In the genomic region with DNA sequence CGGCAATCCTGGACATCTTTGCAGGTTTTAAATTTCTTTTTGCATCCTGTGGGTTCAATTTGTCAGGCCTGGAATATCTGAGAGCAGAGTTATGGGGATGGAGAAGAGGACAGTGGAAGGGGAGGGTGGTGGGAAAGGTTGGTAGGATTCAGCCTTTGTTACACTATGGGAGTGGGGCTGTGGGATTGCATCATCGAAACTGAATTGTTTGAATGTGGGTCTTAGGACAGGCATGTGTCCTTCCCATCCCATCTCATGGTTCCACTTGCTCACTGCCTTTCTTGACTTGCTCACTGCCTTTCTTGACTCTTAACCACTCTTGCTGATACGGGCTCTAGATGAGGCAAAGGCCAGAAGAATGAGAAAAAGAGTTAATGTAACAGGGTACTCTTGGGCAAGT, we compare ENCODE assay signal across 1 cellular context.
TF ChIP-seq lines count a peak whose summit lies in the region.

No MANE protein-coding gene starts in this region.

TF ChIP-seq in GM23338, 12 proteins besides CTCF, POLR2A, EP300 and RAD21 (continued from another document):
- TF ChIP-seq, protein P1, sequence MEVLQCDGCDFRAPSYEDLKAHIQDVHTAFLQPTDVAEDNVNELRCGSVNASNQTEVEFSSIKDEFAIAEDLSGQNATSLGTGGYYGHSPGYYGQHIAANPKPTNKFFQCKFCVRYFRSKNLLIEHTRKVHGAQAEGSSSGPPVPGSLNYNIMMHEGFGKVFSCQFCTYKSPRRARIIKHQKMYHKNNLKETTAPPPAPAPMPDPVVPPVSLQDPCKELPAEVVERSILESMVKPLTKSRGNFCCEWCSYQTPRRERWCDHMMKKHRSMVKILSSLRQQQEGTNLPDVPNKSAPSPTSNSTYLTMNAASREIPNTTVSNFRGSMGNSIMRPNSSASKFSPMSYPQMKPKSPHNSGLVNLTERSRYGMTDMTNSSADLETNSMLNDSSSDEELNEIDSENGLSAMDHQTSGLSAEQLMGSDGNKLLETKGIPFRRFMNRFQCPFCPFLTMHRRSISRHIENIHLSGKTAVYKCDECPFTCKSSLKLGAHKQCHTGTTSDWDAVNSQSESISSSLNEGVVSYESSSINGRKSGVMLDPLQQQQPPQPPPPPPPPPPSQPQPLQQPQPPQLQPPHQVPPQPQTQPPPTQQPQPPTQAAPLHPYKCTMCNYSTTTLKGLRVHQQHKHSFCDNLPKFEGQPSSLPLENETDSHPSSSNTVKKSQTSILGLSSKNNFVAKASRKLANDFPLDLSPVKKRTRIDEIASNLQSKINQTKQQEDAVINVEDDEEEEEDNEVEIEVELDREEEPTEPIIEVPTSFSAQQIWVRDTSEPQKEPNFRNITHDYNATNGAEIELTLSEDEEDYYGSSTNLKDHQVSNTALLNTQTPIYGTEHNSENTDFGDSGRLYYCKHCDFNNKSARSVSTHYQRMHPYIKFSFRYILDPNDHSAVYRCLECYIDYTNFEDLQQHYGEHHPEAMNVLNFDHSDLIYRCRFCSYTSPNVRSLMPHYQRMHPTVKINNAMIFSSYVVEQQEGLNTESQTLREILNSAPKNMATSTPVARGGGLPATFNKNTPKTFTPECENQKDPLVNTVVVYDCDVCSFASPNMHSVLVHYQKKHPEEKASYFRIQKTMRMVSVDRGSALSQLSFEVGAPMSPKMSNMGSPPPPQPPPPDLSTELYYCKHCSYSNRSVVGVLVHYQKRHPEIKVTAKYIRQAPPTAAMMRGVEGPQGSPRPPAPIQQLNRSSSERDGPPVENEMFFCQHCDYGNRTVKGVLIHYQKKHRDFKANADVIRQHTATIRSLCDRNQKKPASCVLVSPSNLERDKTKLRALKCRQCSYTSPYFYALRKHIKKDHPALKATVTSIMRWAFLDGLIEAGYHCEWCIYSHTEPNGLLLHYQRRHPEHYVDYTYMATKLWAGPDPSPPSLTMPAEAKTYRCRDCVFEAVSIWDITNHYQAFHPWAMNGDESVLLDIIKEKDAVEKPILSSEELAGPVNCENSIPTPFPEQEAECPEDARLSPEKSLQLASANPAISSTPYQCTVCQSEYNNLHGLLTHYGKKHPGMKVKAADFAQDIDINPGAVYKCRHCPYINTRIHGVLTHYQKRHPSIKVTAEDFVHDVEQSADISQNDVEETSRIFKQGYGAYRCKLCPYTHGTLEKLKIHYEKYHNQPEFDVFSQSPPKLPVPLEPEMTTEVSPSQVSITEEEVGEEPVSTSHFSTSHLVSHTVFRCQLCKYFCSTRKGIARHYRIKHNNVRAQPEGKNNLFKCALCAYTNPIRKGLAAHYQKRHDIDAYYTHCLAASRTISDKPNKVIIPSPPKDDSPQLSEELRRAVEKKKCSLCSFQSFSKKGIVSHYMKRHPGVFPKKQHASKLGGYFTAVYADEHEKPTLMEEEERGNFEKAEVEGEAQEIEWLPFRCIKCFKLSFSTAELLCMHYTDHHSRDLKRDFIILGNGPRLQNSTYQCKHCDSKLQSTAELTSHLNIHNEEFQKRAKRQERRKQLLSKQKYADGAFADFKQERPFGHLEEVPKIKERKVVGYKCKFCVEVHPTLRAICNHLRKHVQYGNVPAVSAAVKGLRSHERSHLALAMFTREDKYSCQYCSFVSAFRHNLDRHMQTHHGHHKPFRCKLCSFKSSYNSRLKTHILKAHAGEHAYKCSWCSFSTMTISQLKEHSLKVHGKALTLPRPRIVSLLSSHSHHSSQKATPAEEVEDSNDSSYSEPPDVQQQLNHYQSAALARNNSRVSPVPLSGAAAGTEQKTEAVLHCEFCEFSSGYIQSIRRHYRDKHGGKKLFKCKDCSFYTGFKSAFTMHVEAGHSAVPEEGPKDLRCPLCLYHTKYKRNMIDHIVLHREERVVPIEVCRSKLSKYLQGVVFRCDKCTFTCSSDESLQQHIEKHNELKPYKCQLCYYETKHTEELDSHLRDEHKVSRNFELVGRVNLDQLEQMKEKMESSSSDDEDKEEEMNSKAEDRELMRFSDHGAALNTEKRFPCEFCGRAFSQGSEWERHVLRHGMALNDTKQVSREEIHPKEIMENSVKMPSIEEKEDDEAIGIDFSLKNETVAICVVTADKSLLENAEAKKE (CRISPR knock-in tag; IDR thresholded peaks at IDR 0.05): no peak
- TF ChIP-seq CREB1 (CRISPR knock-in tag; IDR thresholded peaks at IDR 0.05; ENCODE audit: low read depth) (no peak), ZNF114 (CRISPR knock-in tag; IDR thresholded peaks at IDR 0.05) (no peak), STAT1 (IDR thresholded peaks at IDR 0.05; ENCODE audit: unreplicated experiment) (no peak), EZH2phosphoT487 (IDR thresholded peaks at IDR 0.05; ENCODE audit: unreplicated experiment) (no peak), ZNF331 (CRISPR knock-in tag; IDR thresholded peaks at IDR 0.05; ENCODE audit: low read depth) (no peak), POLR2AphosphoS5 (IDR thresholded peaks at IDR 0.05; ENCODE audit: low read depth) (no peak), JUNB (IDR thresholded peaks at IDR 0.05; ENCODE audit: unreplicated experiment) (no peak), NANOG (IDR thresholded peaks at IDR 0.05; ENCODE audit: borderline replicate concordance) (no peak)
- TF ChIP-seq, protein P2, sequence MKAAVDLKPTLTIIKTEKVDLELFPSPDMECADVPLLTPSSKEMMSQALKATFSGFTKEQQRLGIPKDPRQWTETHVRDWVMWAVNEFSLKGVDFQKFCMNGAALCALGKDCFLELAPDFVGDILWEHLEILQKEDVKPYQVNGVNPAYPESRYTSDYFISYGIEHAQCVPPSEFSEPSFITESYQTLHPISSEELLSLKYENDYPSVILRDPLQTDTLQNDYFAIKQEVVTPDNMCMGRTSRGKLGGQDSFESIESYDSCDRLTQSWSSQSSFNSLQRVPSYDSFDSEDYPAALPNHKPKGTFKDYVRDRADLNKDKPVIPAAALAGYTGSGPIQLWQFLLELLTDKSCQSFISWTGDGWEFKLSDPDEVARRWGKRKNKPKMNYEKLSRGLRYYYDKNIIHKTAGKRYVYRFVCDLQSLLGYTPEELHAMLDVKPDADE (IDR thresholded peaks at IDR 0.05): no peak
- TF ChIP-seq, protein P3, sequence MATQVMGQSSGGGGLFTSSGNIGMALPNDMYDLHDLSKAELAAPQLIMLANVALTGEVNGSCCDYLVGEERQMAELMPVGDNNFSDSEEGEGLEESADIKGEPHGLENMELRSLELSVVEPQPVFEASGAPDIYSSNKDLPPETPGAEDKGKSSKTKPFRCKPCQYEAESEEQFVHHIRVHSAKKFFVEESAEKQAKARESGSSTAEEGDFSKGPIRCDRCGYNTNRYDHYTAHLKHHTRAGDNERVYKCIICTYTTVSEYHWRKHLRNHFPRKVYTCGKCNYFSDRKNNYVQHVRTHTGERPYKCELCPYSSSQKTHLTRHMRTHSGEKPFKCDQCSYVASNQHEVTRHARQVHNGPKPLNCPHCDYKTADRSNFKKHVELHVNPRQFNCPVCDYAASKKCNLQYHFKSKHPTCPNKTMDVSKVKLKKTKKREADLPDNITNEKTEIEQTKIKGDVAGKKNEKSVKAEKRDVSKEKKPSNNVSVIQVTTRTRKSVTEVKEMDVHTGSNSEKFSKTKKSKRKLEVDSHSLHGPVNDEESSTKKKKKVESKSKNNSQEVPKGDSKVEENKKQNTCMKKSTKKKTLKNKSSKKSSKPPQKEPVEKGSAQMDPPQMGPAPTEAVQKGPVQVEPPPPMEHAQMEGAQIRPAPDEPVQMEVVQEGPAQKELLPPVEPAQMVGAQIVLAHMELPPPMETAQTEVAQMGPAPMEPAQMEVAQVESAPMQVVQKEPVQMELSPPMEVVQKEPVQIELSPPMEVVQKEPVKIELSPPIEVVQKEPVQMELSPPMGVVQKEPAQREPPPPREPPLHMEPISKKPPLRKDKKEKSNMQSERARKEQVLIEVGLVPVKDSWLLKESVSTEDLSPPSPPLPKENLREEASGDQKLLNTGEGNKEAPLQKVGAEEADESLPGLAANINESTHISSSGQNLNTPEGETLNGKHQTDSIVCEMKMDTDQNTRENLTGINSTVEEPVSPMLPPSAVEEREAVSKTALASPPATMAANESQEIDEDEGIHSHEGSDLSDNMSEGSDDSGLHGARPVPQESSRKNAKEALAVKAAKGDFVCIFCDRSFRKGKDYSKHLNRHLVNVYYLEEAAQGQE (IDR thresholded peaks at IDR 0.05; ENCODE audit: unreplicated experiment): no peak
